Comparison of ENCODE assay signal across 9 cellular contexts in the genomic region with DNA sequence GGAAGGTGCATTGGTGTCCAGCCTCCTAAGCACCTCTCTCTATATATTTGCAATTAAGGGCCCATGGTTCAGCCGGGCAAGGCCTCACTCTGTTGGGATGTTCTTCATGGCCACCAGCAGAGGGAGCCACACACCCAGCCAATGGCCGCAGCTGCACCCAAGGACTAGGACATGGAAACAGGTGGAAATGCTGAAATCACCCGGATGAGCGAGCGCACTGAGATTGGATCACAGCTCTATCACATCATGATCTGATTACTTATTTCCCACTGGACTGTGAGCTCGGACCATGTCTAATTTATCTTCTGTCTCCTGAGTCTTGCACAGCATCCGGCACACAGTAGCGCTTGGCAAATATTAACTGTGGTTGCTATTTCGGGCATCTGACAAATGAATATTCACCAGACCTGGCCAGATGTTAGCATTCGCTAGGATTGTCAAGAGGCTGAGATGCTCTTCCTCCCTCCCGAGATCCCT. TPM values are rescaled to one million over a fixed set of nuclear protein-coding genes. Genes with fewer than 3 reads are reported as not detected.
DNase-seq lines count a peak whose midpoint lies in the region; ATAC-seq and TF ChIP-seq lines count a peak whose summit lies in the region.
"Had no signal": no experiment of that assay in that cellular context is flagged by ENCODE, and none has a peak within 500 bp of the region (broad histone marks: within the 10 kb centered on the region; RNA-seq: fewer than 3 reads in every experiment).

No MANE protein-coding gene starts in this region.

- H3K27ac Mint-ChIP-seq in central memory CD8-positive, alpha-beta T cell (ENCODE audit: low read depth), result no peak overlapping the region
- H3K27ac Mint-ChIP-seq: activated naive CD4-positive, alpha-beta T cell treated with anti-CD3 and anti-CD28 coated beads, Interleukin-2, amount 50 U/mL, for 24 hours had no signal

- DNase-seq in DMS114 treated with DMSO at 0.1 percent for 48 hours (lab: John Stamatoyannopoulos, UW; ENCODE audit: unreplicated experiment), result peak; percentile 65
- DNase-seq in NCI-H446 treated with DMSO at 0.1 percent for 48 hours (lab: John Stamatoyannopoulos, UW), result peak; percentile 27
- peak; percentile 51 for DNase-seq in activated CD4-positive, alpha-beta T cell treated with anti-CD3 and anti-CD28 coated beads for 1 hour
- peak; percentile 40 to 54 for DNase-seq in central memory CD8-positive, alpha-beta T cell (ENCODE audit: low spot score in 2 of 2)
- peak; percentile 79 for DNase-seq in kidney epithelial cell (ENCODE audit: low read depth)
- DNase-seq in stimulated activated CD4-positive, alpha-beta T cell treated with anti-CD3 and anti-CD28 coated beads, Interleukin-1b, Interleukin-23, amount 100 ng/mL, for 4 hours (ENCODE audit: low read depth in 2 of 2), result peak; percentile 63 to 64

- H3K4me1 Mint-ChIP-seq in central memory CD8-positive, alpha-beta T cell, result no peaks in the 10 kb centered on the region
- H3K4me1 Mint-ChIP-seq: activated naive CD4-positive, alpha-beta T cell treated with anti-CD3 and anti-CD28 coated beads, Interleukin-2, amount 50 U/mL, for 24 hours had no signal

- peak; percentile 66 for ATAC-seq in HG03095 (IDR thresholded peaks at IDR 0.05; ENCODE audit: unreplicated experiment)
- peak; percentile 94 for ATAC-seq in central memory CD8-positive, alpha-beta T cell (replicated peaks; ENCODE audit: extremely low read depth, poor library complexity, severe bottlenecking)
- ATAC-seq in HG02571 (IDR thresholded peaks at IDR 0.05; ENCODE audit: unreplicated experiment), result no peak

- no peaks in the 10 kb centered on the region for H3K27me3 Mint-ChIP-seq in central memory CD8-positive, alpha-beta T cell
- H3K27me3 Mint-ChIP-seq: activated naive CD4-positive, alpha-beta T cell treated with anti-CD3 and anti-CD28 coated beads, Interleukin-2, amount 50 U/mL, for 24 hours had no signal

- peak; percentile 94 for TF ChIP-seq CTCF in kidney epithelial cell (IDR thresholded peaks at IDR 0.05; ENCODE audit: insufficient read depth, low read length, poor library complexity, severe bottlenecking)

- H3K36me3 Mint-ChIP-seq in central memory CD8-positive, alpha-beta T cell (ENCODE audit: insufficient read depth), result peaks cover 2% of the 10 kb centered on the region
- H3K36me3 Mint-ChIP-seq: activated naive CD4-positive, alpha-beta T cell treated with anti-CD3 and anti-CD28 coated beads, Interleukin-2, amount 50 U/mL, for 24 hours had no signal

- no peaks in the 10 kb centered on the region for H3K27me3 ChIP-seq in kidney epithelial cell (ENCODE audit: control insufficient read depth, insufficient read depth, low read length)

- no peak overlapping the region for H3K4me3 ChIP-seq in kidney epithelial cell (ENCODE audit: low read depth, low read length)

- H3K36me3 ChIP-seq in kidney epithelial cell (ENCODE audit: control insufficient read depth, insufficient read depth, low read length), result no peaks in the 10 kb centered on the region

- H3K9me3 Mint-ChIP-seq in central memory CD8-positive, alpha-beta T cell, result no peaks in the 10 kb centered on the region
- H3K9me3 Mint-ChIP-seq: activated naive CD4-positive, alpha-beta T cell treated with anti-CD3 and anti-CD28 coated beads, Interleukin-2, amount 50 U/mL, for 24 hours had no signal

- no peak overlapping the region for H3K4me3 Mint-ChIP-seq in central memory CD8-positive, alpha-beta T cell
- H3K4me3 Mint-ChIP-seq: activated naive CD4-positive, alpha-beta T cell treated with anti-CD3 and anti-CD28 coated beads, Interleukin-2, amount 50 U/mL, for 24 hours had no signal

RNA-seq across cellular contexts. Expression of gene KIF3C, which starts 31.2 kb away (rescaled TPM):
- 58.3 and 75.9 TPM in 2 replicates for total RNA-seq in kidney epithelial cell

Comparison
In these comparisons a context has a peak if more than half of its experiments do, and no peak if none do; other contexts are left out.
1. DNase-seq: peak in every context shown above with its lines; median percentile 79 in kidney epithelial cell; 65 in DMS114 treated with DMSO at 0.1 percent for 48 hours; 64 in stimulated activated CD4-positive, alpha-beta T cell treated with anti-CD3 and anti-CD28 coated beads, Interleukin-1b, Interleukin-23, amount 100 ng/mL, for 4 hours; 51 in activated CD4-positive, alpha-beta T cell treated with anti-CD3 and anti-CD28 coated beads for 1 hour; 47 in central memory CD8-positive, alpha-beta T cell; 27 in NCI-H446 treated with DMSO at 0.1 percent for 48 hours.